1 cellular context compared by ENCODE assay signal in genomic region chr3:133283958-133284807, GRCh38.
TF ChIP-seq lines count a peak whose summit lies in the region.

No MANE protein-coding gene starts in this region.

TF ChIP-seq in WTC11, 78 proteins besides CTCF, POLR2A, EP300 and RAD21 (continued from another document):
- TF ChIP-seq AFF4 (CRISPR knock-in tag; IDR thresholded peaks at IDR 0.05; ENCODE audit: borderline replicate concordance) (no peak), OVOL2 (CRISPR knock-in tag; IDR thresholded peaks at IDR 0.05; ENCODE audit: borderline replicate concordance) (no peak), FOXK1 (CRISPR knock-in tag; IDR thresholded peaks at IDR 0.05) (no peak), USF2 (CRISPR knock-in tag; IDR thresholded peaks at IDR 0.05) (no peak), ZNF232 (CRISPR knock-in tag; IDR thresholded peaks at IDR 0.05) (no peak)
TF ChIP-seq in WTC11: peak in this region for 0.
